In the genomic region with DNA sequence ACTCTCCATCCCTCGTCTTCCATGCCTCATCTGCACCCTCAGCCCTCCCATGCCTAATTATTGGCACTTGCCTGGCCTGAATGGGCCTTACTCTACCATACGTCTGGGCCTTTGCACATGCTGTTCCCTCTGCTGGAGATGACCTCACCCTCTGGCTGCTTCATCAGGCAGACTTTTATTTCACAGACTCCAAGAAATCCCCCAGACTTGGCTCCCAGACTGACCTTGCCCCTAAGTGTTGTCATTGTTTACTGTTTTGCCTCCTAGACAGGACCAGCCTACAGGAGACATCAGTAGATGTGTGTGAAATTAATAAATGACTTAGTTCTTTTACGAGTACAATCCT, we compare ENCODE assay signal across 13 cellular contexts. TPM values are rescaled to one million over a fixed set of nuclear protein-coding genes. Genes with fewer than 3 reads are reported as not detected.
DNase-seq lines count a peak whose midpoint lies in the region; ATAC-seq and TF ChIP-seq lines count a peak whose summit lies in the region.
"Had no signal": no experiment of that assay in that cellular context is flagged by ENCODE, and none has a peak within 500 bp of the region (broad histone marks: within the 10 kb centered on the region; RNA-seq: fewer than 3 reads in every experiment).

No MANE protein-coding gene starts in this region.

- H3K36me3 Mint-ChIP-seq in effector memory CD8-positive, alpha-beta T cell (ENCODE audit: insufficient read depth), result peaks cover 27% of the 10 kb centered on the region
- peaks cover 5% of the 10 kb centered on the region for H3K36me3 Mint-ChIP-seq in stimulated activated memory B cell treated with anti-CD40 and anti-IgM and Interleukin-4, amounts not matched to agents 10 μg/mL and 1 μg/mL and 100 μg/mL, for 72 hours
- no peaks in the 10 kb centered on the region for H3K36me3 Mint-ChIP-seq in osteocyte (ENCODE audit: unreplicated experiment)

- DNase-seq in activated CD8-positive, alpha-beta memory T cell treated with anti-CD3 and anti-CD28 coated beads for 24 hours, result peak; percentile 61
- no peak for DNase-seq in activated CD8-positive, alpha-beta memory T cell treated with anti-CD3 and anti-CD28 coated beads, Interleukin-2, amount 50 U/mL, for 4 hours
- DNase-seq in effector memory CD8-positive, alpha-beta T cell, result no peak
- DNase-seq in stimulated activated CD4-positive, alpha-beta T cell treated with anti-CD3 and anti-CD28 coated beads, Interleukin-15, amount 100 ng/mL, for 24 hours, result no peak
- DNase-seq in osteocyte (ENCODE audit: extremely low spot score, unreplicated experiment), result no peak

- no peaks in the 10 kb centered on the region for H3K27me3 Mint-ChIP-seq in effector memory CD8-positive, alpha-beta T cell
- H3K27me3 Mint-ChIP-seq in stimulated activated memory B cell treated with anti-CD40 and anti-IgM and Interleukin-4, amounts not matched to agents 10 μg/mL and 1 μg/mL and 100 μg/mL, for 72 hours, result no peaks in the 10 kb centered on the region
- no peaks in the 10 kb centered on the region for H3K27me3 Mint-ChIP-seq in osteocyte (ENCODE audit: unreplicated experiment)

- peaks cover 23 to 25% of the 10 kb centered on the region in 2 donors for H3K4me1 Mint-ChIP-seq in effector memory CD8-positive, alpha-beta T cell (ENCODE audit: low read depth in 2 of 2)
- H3K4me1 Mint-ChIP-seq in stimulated activated memory B cell treated with anti-CD40 and anti-IgM and Interleukin-4, amounts not matched to agents 10 μg/mL and 1 μg/mL and 100 μg/mL, for 72 hours, result peaks cover 20% of the 10 kb centered on the region
- peaks cover 8% of the 10 kb centered on the region for H3K4me1 Mint-ChIP-seq in osteocyte (ENCODE audit: unreplicated experiment)

- ATAC-seq in HG03175 (IDR thresholded peaks at IDR 0.05; ENCODE audit: unreplicated experiment) (peak; percentile 36), HG02759 (IDR thresholded peaks at IDR 0.05; ENCODE audit: unreplicated experiment) (no peak)
- peak; percentile 23 for ATAC-seq in effector memory CD8-positive, alpha-beta T cell (replicated peaks)
- peak; percentile 3 for ATAC-seq in stimulated activated memory B cell treated with anti-CD40 and anti-IgM and Interleukin-4, amounts not matched to agents 10 μg/mL and 1 μg/mL and 100 μg/mL, for 72 hours

- H3K9me3 Mint-ChIP-seq in effector memory CD8-positive, alpha-beta T cell, result no peaks in the 10 kb centered on the region
- H3K9me3 Mint-ChIP-seq in stimulated activated memory B cell treated with anti-CD40 and anti-IgM and Interleukin-4, amounts not matched to agents 10 μg/mL and 1 μg/mL and 100 μg/mL, for 72 hours, result no peaks in the 10 kb centered on the region
- no peaks in the 10 kb centered on the region for H3K9me3 Mint-ChIP-seq in osteocyte (ENCODE audit: unreplicated experiment)
- H3K9me3 Mint-ChIP-seq: activated naive CD4-positive, alpha-beta T cell treated with anti-CD3 and anti-CD28 coated beads for 36 hours; CD14-positive monocyte; immature natural killer cell had no signal

- no peak overlapping the region for H3K4me3 Mint-ChIP-seq in effector memory CD8-positive, alpha-beta T cell
- H3K4me3 Mint-ChIP-seq in stimulated activated memory B cell treated with anti-CD40 and anti-IgM and Interleukin-4, amounts not matched to agents 10 μg/mL and 1 μg/mL and 100 μg/mL, for 72 hours, result no peak overlapping the region
- no peak overlapping the region for H3K4me3 Mint-ChIP-seq in osteocyte (ENCODE audit: unreplicated experiment)
- H3K4me3 Mint-ChIP-seq: activated naive CD4-positive, alpha-beta T cell treated with anti-CD3 and anti-CD28 coated beads for 36 hours; CD14-positive monocyte; immature natural killer cell had no signal

- no peak for TF ChIP-seq CTCF in osteocyte (IDR thresholded peaks at IDR 0.05)

- no peak overlapping the region for H3K27ac Mint-ChIP-seq in effector memory CD8-positive, alpha-beta T cell
- H3K27ac Mint-ChIP-seq in stimulated activated memory B cell treated with anti-CD40 and anti-IgM and Interleukin-4, amounts not matched to agents 10 μg/mL and 1 μg/mL and 100 μg/mL, for 72 hours, result no peak overlapping the region
- H3K27ac Mint-ChIP-seq in osteocyte (ENCODE audit: unreplicated experiment), result no peak overlapping the region
- H3K27ac Mint-ChIP-seq: activated naive CD4-positive, alpha-beta T cell treated with anti-CD3 and anti-CD28 coated beads for 36 hours; CD14-positive monocyte; immature natural killer cell; progenitor cell of endocrine pancreas had no signal

RNA-seq across cellular contexts. Expression of a gene that starts 5.2 kb away (rescaled TPM):
- 118 and 124 TPM in 2 replicates for total RNA-seq in osteocyte

RNA-seq across cellular contexts. Expression of a gene that starts 25.8 kb away (rescaled TPM):
- total RNA-seq in osteocyte, result not detected in 2 replicates
- total RNA-seq: HT1080, progenitor cell of endocrine pancreas had no signal
